18 cellular contexts compared by ENCODE assay signal in genomic region chr17:53142890-53143289, GRCh38.
A peak's percentile ranks its signal among the peaks of the same experiment; 100 is the strongest.
DNase-seq lines count a peak whose midpoint lies in the region; ATAC-seq, FAIRE-seq and TF ChIP-seq lines count a peak whose summit lies in the region.
"Had no signal": no experiment of that assay in that cellular context is flagged by ENCODE, and none has a peak within 500 bp of the region (broad histone marks: within the 10 kb centered on the region; RNA-seq: fewer than 3 reads in every experiment).

No MANE protein-coding gene starts in this region.

- WGBS in H1 (ENCODE audit: extremely low coverage in 1 of 2, insufficient coverage in 1 of 2, insufficient read length in 1 of 2, insufficient replicate concordance in 2 of 2, low coverage in 1 of 2, low lambda C conversion rate in 2 of 2, missing lambda C conversion rate in 1 of 2), 2 experiments = 80% methylated on average over 3 of the region's 3 CpGs; no CpG with 5 or more reads in 1 of the 2 experiments

- H3K36me3 ChIP-seq in NT2/D1 (ENCODE audit: insufficient read depth, insufficient read length, low read length) (no peaks in the 10 kb centered on the region), H1 (ENCODE audit: control insufficient read depth in 2 of 4, insufficient read depth in 4 of 4, low read length in 3 of 4) (no peaks in the 10 kb centered on the region), neural progenitor cell (no peaks in the 10 kb centered on the region)

- DNase-seq in HT1080 (ENCODE audit: low read depth) = peak; percentile 56
- DNase-seq in NT2/D1 (ENCODE audit: low read depth, low spot score) = peak; percentile 1
- no peak for DNase-seq in H1 (ENCODE audit: low read depth in 1 of 2, low spot score in 2 of 2)
- DNase-seq in neural progenitor cell (ENCODE audit: low spot score) = peak; percentile 34
- no peak for DNase-seq in mesenteric fat pad (ENCODE audit: low spot score)
- no peak for DNase-seq in erythroblast (lab: John Stamatoyannopoulos, UW)
- no peak for DNase-seq in left lobe of liver (ENCODE audit: low spot score)
- DNase-seq: activated CD4-positive, alpha-beta memory T cell treated with anti-CD3 and anti-CD28 coated beads, Interleukin-2, amount 10 ng/mL, durations not matched to agents 7 days and 5 days; cerebellar nuclear complex; EL; HCEC 1CT; kidney glomerular epithelial cell; NCI-H1694; NCI-H748 treated with DMSO at 0.1 percent for 48 hours; posterior cingulate gyrus; SIG-M5 had no signal

- no peaks in the 10 kb centered on the region for H3K79me1 ChIP-seq in H1 (ENCODE audit: low read depth, low read length)

- H2AK5ac ChIP-seq in H1 (ENCODE audit: low read depth, low read length) = no peak overlapping the region

- no peaks in the 10 kb centered on the region for H3K23me2 ChIP-seq in H1 (ENCODE audit: low read depth, low read length)

- H4K20me1 ChIP-seq in H1 (replicated peaks in 1 of 2; ENCODE audit: control insufficient read depth in 1 of 2, insufficient read depth in 2 of 2, low read length in 2 of 2) (no peaks in the 10 kb centered on the region), neural progenitor cell (ENCODE audit: low read depth) (no peaks in the 10 kb centered on the region)

- H3K23ac ChIP-seq in H1 (ENCODE audit: insufficient read length) = no peak overlapping the region

- H3K4me1 ChIP-seq in NT2/D1 (ENCODE audit: insufficient read depth, insufficient read length) (no peaks in the 10 kb centered on the region), H1 (replicated peaks in 1 of 4; ENCODE audit: control insufficient read depth in 3 of 4, insufficient read depth in 4 of 4, low read length in 3 of 4) (peaks cover 0 to 5% (median 2%) of the 10 kb centered on the region in 4 experiments; a peak in 3 of 7 replicates), neural progenitor cell (peaks cover 11% of the 10 kb centered on the region)

- no peak overlapping the region for H2BK20ac ChIP-seq in H1 (ENCODE audit: low read length)

- H4K91ac ChIP-seq in H1 (replicated peaks; ENCODE audit: insufficient read length, low read length) = peak overlapping the region; percentile 25

- H3K79me2 ChIP-seq in H1 (ENCODE audit: control insufficient read depth in 1 of 2, insufficient read depth in 2 of 2, low read length in 2 of 2) (no peaks in the 10 kb centered on the region), neural progenitor cell (ENCODE audit: low read depth) (no peaks in the 10 kb centered on the region)

- H3K9me3 ChIP-seq in NT2/D1 (ENCODE audit: insufficient read depth, low read length) (no peaks in the 10 kb centered on the region), H1 (ENCODE audit: insufficient read depth in 2 of 2, low read depth in 1 of 2, low read length in 1 of 2) (no peaks in the 10 kb centered on the region), neural progenitor cell (ENCODE audit: low read depth) (no peaks in the 10 kb centered on the region)

- H3K4me3 ChIP-seq in NT2/D1 (ENCODE audit: insufficient read length, low read depth) (no peak overlapping the region), H1 (ENCODE audit: extremely low read depth in 1 of 4, insufficient read depth in 2 of 4, low read depth in 3 of 4, low read length in 4 of 4) (no peak overlapping the region), neural progenitor cell (no peak overlapping the region)

- H3F3A ChIP-seq in neural progenitor cell (ENCODE audit: low read depth) = no peaks in the 10 kb centered on the region

- H3K27me3 ChIP-seq in NT2/D1 (ENCODE audit: insufficient read depth, insufficient read length) = no peaks in the 10 kb centered on the region
- H3K27me3 ChIP-seq in H1 (replicated peaks in 1 of 4; ENCODE audit: control insufficient read depth in 3 of 4, extremely low read depth in 1 of 4, insufficient read depth in 3 of 4, low read length in 3 of 4) = no peaks in the 10 kb centered on the region
- H3K27me3 ChIP-seq in neural progenitor cell = no peaks in the 10 kb centered on the region

- H4K5ac ChIP-seq in H1 (ENCODE audit: insufficient read length, low read depth, low read length) = no peak overlapping the region

- H2BK15ac ChIP-seq in H1 (ENCODE audit: low read length) = no peak overlapping the region

- H3K4me1 Mint-ChIP-seq in neural progenitor cell = peaks cover 2% of the 10 kb centered on the region
- H3K4me1 Mint-ChIP-seq: activated CD4-positive, alpha-beta memory T cell treated with anti-CD3 and anti-CD28 coated beads, Interleukin-2, amount 10 ng/mL, durations not matched to agents 7 days and 5 days had no signal

- peak; percentile 73 for FAIRE-seq in H1 (lab: Jason Lieb, UNC)
- FAIRE-seq: TTC549 had no signal

- peak overlapping the region; percentile 7 for H2BK120ac ChIP-seq in H1 (replicated peaks; ENCODE audit: low read depth, low read length)

- no peak overlapping the region for H2BK5ac ChIP-seq in H1 (ENCODE audit: low read depth, low read length)

- H3K36me3 Mint-ChIP-seq in neural progenitor cell = no peaks in the 10 kb centered on the region

- H2BK12ac ChIP-seq in H1 (ENCODE audit: low read depth, low read length) = peak overlapping the region; percentile 78; the same call in 1 of the 2 replicates

- H3K9me3 Mint-ChIP-seq in neural progenitor cell = no peaks in the 10 kb centered on the region

- no peak overlapping the region for H4K8ac ChIP-seq in H1 (ENCODE audit: extremely low read depth, insufficient read depth, low read length)

- ATAC-seq in HG03457 (IDR thresholded peaks at IDR 0.05; ENCODE audit: unreplicated experiment) (no peak), left lobe of liver (no peak)

- H3K9ac ChIP-seq in NT2/D1 (ENCODE audit: insufficient read length, low read depth) (no peak overlapping the region), H1 (replicated peaks in 1 of 4; ENCODE audit: extremely low read depth in 1 of 4, low read depth in 3 of 4, low read length in 3 of 4) (no peak overlapping the region), neural progenitor cell (no peak overlapping the region)

- POLR2A ChIA-PET in H1 (lab: Charles Lee; ENCODE audit: partially characterized antibody) = no interaction called here

- no peak overlapping the region for H3K4me3 Mint-ChIP-seq in neural progenitor cell
- H3K4me3 Mint-ChIP-seq: activated CD4-positive, alpha-beta memory T cell treated with anti-CD3 and anti-CD28 coated beads, Interleukin-2, amount 10 ng/mL, durations not matched to agents 7 days and 5 days had no signal

- no peak for TF ChIP-seq EP300 in H1 (IDR thresholded peaks at IDR 0.05; ENCODE audit: borderline replicate concordance in 1 of 2, low read depth in 2 of 2, low read length in 2 of 2)

- CTCF ChIA-PET in H1 (lab: Charles Lee; ENCODE audit: partially characterized antibody) = interaction anchor here (1.0 kb wide), 1 partner anchor 108 kb away, joined by 3 read pairs; no protein-coding TSS in a partner anchor

- H3K4ac ChIP-seq in H1 (replicated peaks; ENCODE audit: insufficient read length, low read depth, low read length) = no peak overlapping the region

- no peak for TF ChIP-seq RAD21 in H1 (IDR thresholded peaks at IDR 0.05 in 1 of 2, conservative IDR thresholded peaks at IDR 0.05 in 1 of 2; ENCODE audit: low read depth in 2 of 2, low read length in 2 of 2)

- peaks cover 2% of the 10 kb centered on the region for H3K27me3 Mint-ChIP-seq in neural progenitor cell (ENCODE audit: insufficient read depth, low read depth)
- H3K27me3 Mint-ChIP-seq: activated CD4-positive, alpha-beta memory T cell treated with anti-CD3 and anti-CD28 coated beads, Interleukin-2, amount 10 ng/mL, durations not matched to agents 7 days and 5 days had no signal

- no peak overlapping the region for H3K27ac Mint-ChIP-seq in neural progenitor cell
- H3K27ac Mint-ChIP-seq: activated CD4-positive, alpha-beta memory T cell treated with anti-CD3 and anti-CD28 coated beads, Interleukin-2, amount 10 ng/mL, durations not matched to agents 7 days and 5 days had no signal

- TF ChIP-seq POLR2A in H1 (IDR thresholded peaks at IDR 0.05; ENCODE audit: control extremely low read depth in 1 of 2, low read depth in 2 of 2, low read length in 2 of 2) = no peak
- TF ChIP-seq POLR2A in erythroblast (IDR thresholded peaks at IDR 0.05; ENCODE audit: low read length) = no peak

- no peak overlapping the region for H3K14ac ChIP-seq in H1 (ENCODE audit: insufficient read length)

- H3K4me2 ChIP-seq in H1 (ENCODE audit: insufficient read depth in 1 of 2, low read depth in 2 of 2, low read length in 2 of 2) (peak overlapping the region in 1 of 2 experiments; percentile 19; a peak in 1 of 4 replicates), neural progenitor cell (peak overlapping the region; percentile 41)

- TF ChIP-seq CTCF in H1 (IDR thresholded peaks at IDR 0.05; ENCODE audit: control extremely low read depth in 1 of 3, insufficient read depth in 1 of 3, low read depth in 1 of 3, low read length in 3 of 3) (no peak), neural progenitor cell (IDR thresholded peaks at IDR 0.05) (no peak)

- H2AFZ ChIP-seq in H1 (ENCODE audit: low read length) = peak overlapping the region; percentile 89; the same call in 1 of the 2 replicates
- peak overlapping the region; percentile 39 for H2AFZ ChIP-seq in neural progenitor cell (replicated peaks)

- H3K56ac ChIP-seq in H1 (replicated peaks; ENCODE audit: insufficient read length, low read depth, low read length) = no peak overlapping the region

- H3K18ac ChIP-seq in H1 (ENCODE audit: extremely low read depth, low read length) = no peak overlapping the region

- H3K27ac ChIP-seq in H1 (ENCODE audit: low read depth, low read length) (no peak overlapping the region), neural progenitor cell (no peak overlapping the region)

TF ChIP-seq in H1, 55 proteins besides CTCF, POLR2A, EP300 and RAD21:
- TF ChIP-seq SP2 (IDR thresholded peaks at IDR 0.05; ENCODE audit: low read length) = no peak
- TF ChIP-seq BACH1 (IDR thresholded peaks at IDR 0.05; ENCODE audit: low read length) = peak; percentile 99
- no peak for TF ChIP-seq E2F6 (IDR thresholded peaks at IDR 0.05)
- peak; percentile 95 for TF ChIP-seq MAFK (IDR thresholded peaks at IDR 0.05; ENCODE audit: low read depth, low read length)
TF ChIP-seq in H1: peak in this region for 2.

Comparison
In these comparisons a context has a peak if more than half of its experiments do, and no peak if none do; other contexts are left out.
1. DNase-seq: peak in HT1080 (single experiment), NT2/D1 (single experiment) and neural progenitor cell (single experiment); none in H1 (0 of 2), mesenteric fat pad (single experiment), erythroblast (0 of 2) and left lobe of liver (single experiment).